ENCODE assay signal across 13 cellular contexts in genomic region chr7:100472121-100472851, GRCh38. TPM values are rescaled to one million over a fixed set of nuclear protein-coding genes. Genes with fewer than 3 reads are reported as not detected.
DNase-seq lines count a peak whose midpoint lies in the region; ATAC-seq, FAIRE-seq and TF ChIP-seq lines count a peak whose summit lies in the region.
"Had no signal": no experiment of that assay in that cellular context is flagged by ENCODE, and none has a peak within 500 bp of the region (broad histone marks: within the 10 kb centered on the region; RNA-seq: fewer than 3 reads in every experiment).

No MANE protein-coding gene starts in this region.

- H3K36me3 Mint-ChIP-seq in CD4-positive, alpha-beta T cell (ENCODE audit: low read depth): peaks cover 70% of the 10 kb centered on the region
- no peaks in the 10 kb centered on the region for H3K36me3 Mint-ChIP-seq in glutamatergic neuron (ENCODE audit: unreplicated experiment)

- POLR2A ChIA-PET in CD4-positive, alpha-beta T cell (lab: Charles Lee): no interaction called here

- H3K4me3 Mint-ChIP-seq in CD4-positive, alpha-beta T cell: no peak overlapping the region
- H3K4me3 Mint-ChIP-seq in glutamatergic neuron (ENCODE audit: unreplicated experiment): no peak overlapping the region

- H3K4me1 ChIP-seq in RWPE2 (ENCODE audit: insufficient read depth, poor library complexity, severe bottlenecking) (no peaks in the 10 kb centered on the region), skeletal muscle satellite cell (ENCODE audit: control insufficient read depth, insufficient read depth, low read length) (peaks cover 33% of the 10 kb centered on the region)

- H3K9ac ChIP-seq in skeletal muscle satellite cell (ENCODE audit: low read depth, low read length): peak overlapping the region; percentile 21

- H3K9me3 ChIP-seq in CD4-positive, alpha-beta T cell (ENCODE audit: control insufficient read depth, low read length): no peaks in the 10 kb centered on the region
- H3K9me3 ChIP-seq in RWPE2 (ENCODE audit: severe bottlenecking) (no peaks in the 10 kb centered on the region), skeletal muscle satellite cell (replicated peaks; ENCODE audit: low read length) (no peaks in the 10 kb centered on the region)
- H3K9me3 ChIP-seq: right lobe of liver had no signal

- no peaks in the 10 kb centered on the region for H3K27me3 ChIP-seq in CD4-positive, alpha-beta T cell (ENCODE audit: control insufficient read depth, insufficient read depth, low read length)
- H3K27me3 ChIP-seq in RWPE2 (ENCODE audit: insufficient read depth, poor library complexity, severe bottlenecking): no peaks in the 10 kb centered on the region
- no peaks in the 10 kb centered on the region for H3K27me3 ChIP-seq in skeletal muscle satellite cell (ENCODE audit: control insufficient read depth, insufficient read depth, low read length)
- H3K27me3 ChIP-seq: right lobe of liver had no signal

- H3K4me3 ChIP-seq in RWPE2 (ENCODE audit: severe bottlenecking) (no peak overlapping the region), fibroblast of the aortic adventitia (ENCODE audit: low read depth, low read length) (peak overlapping the region; percentile 37), skeletal muscle satellite cell (ENCODE audit: low read length) (no peak overlapping the region)
- H3K4me3 ChIP-seq: right lobe of liver had no signal

- H3K36me3 ChIP-seq in RWPE2 (ENCODE audit: low read depth) (peaks cover 22% of the 10 kb centered on the region), skeletal muscle satellite cell (ENCODE audit: insufficient read depth, low read length) (peaks cover 50% of the 10 kb centered on the region)

- no peak for DNase-seq in CD4-positive, alpha-beta T cell
- no peak for DNase-seq in RWPE2 (ENCODE audit: low spot score)
- DNase-seq in fibroblast of the aortic adventitia (ENCODE audit: low read depth): no peak
- DNase-seq in glutamatergic neuron: no peak
- no peak for DNase-seq in HTR-8/SVneo (ENCODE audit: insufficient read length, low spot score)
- DNase-seq: DMS 273 treated with DMSO at 0.1 percent for 48 hours, foreskin melanocyte, Karpas-422, NCI-H2107, right lobe of liver had no signal

- no peaks in the 10 kb centered on the region for H3K9me3 Mint-ChIP-seq in CD4-positive, alpha-beta T cell
- peaks cover 2% of the 10 kb centered on the region for H3K9me3 Mint-ChIP-seq in glutamatergic neuron (ENCODE audit: unreplicated experiment)

- no peaks in the 10 kb centered on the region for H3K27me3 Mint-ChIP-seq in CD4-positive, alpha-beta T cell
- peaks cover 5% of the 10 kb centered on the region for H3K27me3 Mint-ChIP-seq in glutamatergic neuron (ENCODE audit: unreplicated experiment)

- ATAC-seq in CD4-positive, alpha-beta T cell (ENCODE audit: poor library complexity): no peak
- ATAC-seq in RWPE2 (ENCODE audit: low read depth): no peak
- no peak for ATAC-seq in GM21447 (IDR thresholded peaks at IDR 0.05; ENCODE audit: unreplicated experiment)
- no peak for ATAC-seq in GM18519 (IDR thresholded peaks at IDR 0.05; ENCODE audit: low FRiP score, unreplicated experiment)

- FAIRE-seq in HTR-8/SVneo (lab: Jason Lieb, UNC): no peak

- H3K27ac Mint-ChIP-seq in CD4-positive, alpha-beta T cell: peak overlapping the region; percentile 86
- H3K27ac Mint-ChIP-seq in glutamatergic neuron (ENCODE audit: unreplicated experiment): no peak overlapping the region

- TF ChIP-seq CTCF in CD4-positive, alpha-beta T cell (IDR thresholded peaks at IDR 0.05): no peak
- TF ChIP-seq CTCF in RWPE2 (IDR thresholded peaks at IDR 0.05; ENCODE audit: poor library complexity, severe bottlenecking) (no peak), fibroblast of the aortic adventitia (IDR thresholded peaks at IDR 0.05; ENCODE audit: insufficient read depth, low read length) (no peak), glutamatergic neuron (IDR thresholded peaks at IDR 0.05; ENCODE audit: partially characterized antibody, unreplicated experiment) (no peak)

- intact Hi-C loops in CD4-positive, alpha-beta T cell (cut with DNase I, micrococcal nuclease): loop anchor here in 1 of 2 experiments (10.0 kb wide), 1 partner anchor 383 kb away; the partner anchor contains the start of gene SLC12A9

- H3K27ac ChIP-seq in CD4-positive, alpha-beta T cell (ENCODE audit: low read depth, low read length): peak overlapping the region; percentile 46
- peak overlapping the region; percentile 19 for H3K27ac ChIP-seq in RWPE2 (ENCODE audit: poor library complexity, severe bottlenecking)
- H3K27ac ChIP-seq: right lobe of liver had no signal

- CTCF ChIA-PET in CD4-positive, alpha-beta T cell (lab: Charles Lee): interaction anchor here (0.9 to 1.4 kb wide), 2 partner anchors 88 kb away, joined by 3 to 4 read pairs; no protein-coding TSS in a partner anchor

- peaks cover 55% of the 10 kb centered on the region for H3K4me1 Mint-ChIP-seq in CD4-positive, alpha-beta T cell (ENCODE audit: low read depth)
- peaks cover 12% of the 10 kb centered on the region for H3K4me1 Mint-ChIP-seq in glutamatergic neuron (ENCODE audit: low read depth, unreplicated experiment)

- peak overlapping the region; percentile 52 for H3K4me2 ChIP-seq in skeletal muscle satellite cell (ENCODE audit: low read length)

RNA-seq across cellular contexts. Expression of gene TSC22D4, which starts 6.7 kb away (rescaled TPM):
- 10 to 100 TPM; 34.6 to 36.5 TPM for total RNA-seq in CD4-positive, alpha-beta T cell
- total RNA-seq in fibroblast of the aortic adventitia (ENCODE audit: low replicate concordance) (25.6 and 31.6 TPM in 2 replicates), glutamatergic neuron (ENCODE audit: unreplicated experiment) (39.6 TPM)
- total RNA-seq in skeletal muscle satellite cell (2012; rRNA removed): 34.5 and 41.9 TPM in 2 replicates

RNA-seq across cellular contexts. Expression of gene SPACDR, which starts 8.2 kb away (rescaled TPM):
- total RNA-seq in CD4-positive, alpha-beta T cell: under 1 TPM; 0.64 to 0.93 TPM
- total RNA-seq in fibroblast of the aortic adventitia (ENCODE audit: low replicate concordance): 0.27 TPM in 1 of 2 replicates, not detected in the other
- total RNA-seq in skeletal muscle satellite cell (2012; rRNA removed): 0.51 and 1.1 TPM in 2 replicates
- 1.7 TPM for total RNA-seq in glutamatergic neuron (ENCODE audit: unreplicated experiment)
- total RNA-seq: right lobe of liver had no signal

RNA-seq across cellular contexts. Expression of gene NYAP1, which starts 11.4 kb away (rescaled TPM):
- total RNA-seq in CD4-positive, alpha-beta T cell: under 1 TPM; 0.66 to 0.75 TPM
- total RNA-seq in fibroblast of the aortic adventitia (ENCODE audit: low replicate concordance) (0.81 and 5.6 TPM in 2 replicates), glutamatergic neuron (ENCODE audit: unreplicated experiment) (36.6 TPM)
- 2.8 and 3.5 TPM in 2 replicates for total RNA-seq in skeletal muscle satellite cell (2012; rRNA removed)

RNA-seq across cellular contexts. Expression of gene PPP1R35, which starts 36.0 kb away (rescaled TPM):
- total RNA-seq in CD4-positive, alpha-beta T cell: 10 to 100 TPM; 42.9 to 47.0 TPM
- 8.8 and 9.2 TPM in 2 replicates for total RNA-seq in fibroblast of the aortic adventitia (ENCODE audit: low replicate concordance)
- total RNA-seq in skeletal muscle satellite cell (2012; rRNA removed): 11.8 and 12.7 TPM in 2 replicates
- 24.1 TPM for total RNA-seq in glutamatergic neuron (ENCODE audit: unreplicated experiment)

RNA-seq across cellular contexts. Expression of gene MEPCE, which starts 42.7 kb away (rescaled TPM):
- total RNA-seq in CD4-positive, alpha-beta T cell: 10 to 100 TPM; 52.6 to 57.0 TPM
- total RNA-seq in fibroblast of the aortic adventitia (ENCODE audit: low replicate concordance) (48.0 and 49.6 TPM in 2 replicates), glutamatergic neuron (ENCODE audit: unreplicated experiment) (18.5 TPM)
- total RNA-seq in skeletal muscle satellite cell (2012; rRNA removed): 26.6 and 40.6 TPM in 2 replicates
